Comparison of ENCODE assay signal across 2 cellular contexts in genomic region chr22:17917490-17917983, GRCh38.
TF ChIP-seq lines count a peak whose summit lies in the region.

No MANE protein-coding gene starts in this region.

TF ChIP-seq in HCT116, 20 proteins besides CTCF, POLR2A, EP300 and RAD21:
- no peak for TF ChIP-seq SP1 (IDR thresholded peaks at IDR 0.05; ENCODE audit: low read depth)
- TF ChIP-seq, protein P1, sequence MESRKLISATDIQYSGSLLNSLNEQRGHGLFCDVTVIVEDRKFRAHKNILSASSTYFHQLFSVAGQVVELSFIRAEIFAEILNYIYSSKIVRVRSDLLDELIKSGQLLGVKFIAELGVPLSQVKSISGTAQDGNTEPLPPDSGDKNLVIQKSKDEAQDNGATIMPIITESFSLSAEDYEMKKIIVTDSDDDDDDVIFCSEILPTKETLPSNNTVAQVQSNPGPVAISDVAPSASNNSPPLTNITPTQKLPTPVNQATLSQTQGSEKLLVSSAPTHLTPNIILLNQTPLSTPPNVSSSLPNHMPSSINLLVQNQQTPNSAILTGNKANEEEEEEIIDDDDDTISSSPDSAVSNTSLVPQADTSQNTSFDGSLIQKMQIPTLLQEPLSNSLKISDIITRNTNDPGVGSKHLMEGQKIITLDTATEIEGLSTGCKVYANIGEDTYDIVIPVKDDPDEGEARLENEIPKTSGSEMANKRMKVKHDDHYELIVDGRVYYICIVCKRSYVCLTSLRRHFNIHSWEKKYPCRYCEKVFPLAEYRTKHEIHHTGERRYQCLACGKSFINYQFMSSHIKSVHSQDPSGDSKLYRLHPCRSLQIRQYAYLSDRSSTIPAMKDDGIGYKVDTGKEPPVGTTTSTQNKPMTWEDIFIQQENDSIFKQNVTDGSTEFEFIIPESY (IDR thresholded peaks at IDR 0.05; ENCODE audit: extremely low read depth, insufficient replicate concordance, low read length) = no peak
- no peak for TF ChIP-seq EZH2 (IDR thresholded peaks at IDR 0.05)
- TF ChIP-seq JUND (IDR thresholded peaks at IDR 0.05) = no peak
TF ChIP-seq in HCT116: peak in this region for 0.

TF ChIP-seq in GM12878, 131 proteins besides CTCF, POLR2A, EP300 and RAD21:
- TF ChIP-seq PKNOX1 (IDR thresholded peaks at IDR 0.05) = peak; percentile 48; the same call in 1 of the 2 replicates
- TF ChIP-seq BCL11A (IDR thresholded peaks at IDR 0.05; ENCODE audit: low read depth, low read length) = no peak
